In the genomic region with DNA sequence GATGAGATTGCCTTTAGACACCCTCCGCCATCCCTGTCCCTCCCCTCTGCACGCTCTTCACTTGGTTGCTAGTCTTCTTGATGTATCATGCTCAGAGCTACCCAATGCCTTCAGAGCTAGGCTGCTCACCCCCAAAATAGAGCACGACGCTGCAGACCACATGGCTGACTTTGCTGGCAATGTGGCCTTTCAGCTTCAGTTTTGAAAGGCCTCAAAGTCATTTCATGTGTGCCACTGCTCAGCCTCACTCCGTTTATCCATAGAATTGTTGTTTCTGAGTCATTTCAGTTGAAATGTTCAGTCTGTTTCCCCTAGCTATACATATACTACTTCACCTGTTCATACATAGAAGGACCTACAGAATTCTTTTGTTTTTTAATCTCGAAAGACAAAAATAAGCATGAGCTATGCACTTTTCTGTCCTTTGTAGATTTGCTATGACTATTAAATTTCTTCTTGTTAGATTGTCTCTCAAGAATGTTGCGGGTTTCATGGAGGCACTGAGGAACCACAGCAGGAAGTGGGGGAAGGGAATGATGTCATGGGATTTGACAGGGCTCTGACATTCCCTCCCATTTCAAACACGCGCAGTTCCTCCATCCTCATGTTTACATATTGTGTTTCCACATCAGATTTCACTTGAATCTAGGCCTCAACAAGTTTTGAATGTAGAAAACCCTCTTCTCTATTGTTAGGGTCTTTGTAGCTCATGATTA, we compare ENCODE assay signal across 12 cellular contexts.
DNase-seq lines count a peak whose midpoint lies in the region; ATAC-seq and TF ChIP-seq lines count a peak whose summit lies in the region.
"Had no signal": no experiment of that assay in that cellular context is flagged by ENCODE, and none has a peak within 500 bp of the region (broad histone marks: within the 10 kb centered on the region; RNA-seq: fewer than 3 reads in every experiment).

No MANE protein-coding gene starts in this region.

- H2AK5ac ChIP-seq in mesendoderm (ENCODE audit: low read length) = no peak overlapping the region

- H3K27ac ChIP-seq in mesendoderm (ENCODE audit: low read depth, low read length) = no peak overlapping the region

- H3K9me3 Mint-ChIP-seq in activated T-helper 2 cell treated with anti-CD3 and anti-CD28 coated beads, Interferon-gamma antibody, Interleukin-2, Interleukin-4, amounts not matched to agents 10 μg/mL and 5 μg/mL and 100 μg/mL, durations not matched to agents 14 hours and 24 hours and 36 hours = peaks cover 10% of the 10 kb centered on the region
- H3K9me3 Mint-ChIP-seq: endodermal cell, H9 had no signal

- peak overlapping the region; percentile 84 for H3K27ac Mint-ChIP-seq in activated T-helper 2 cell treated with anti-CD3 and anti-CD28 coated beads, Interferon-gamma antibody, Interleukin-2, Interleukin-4, amounts not matched to agents 10 μg/mL and 5 μg/mL and 100 μg/mL, durations not matched to agents 14 hours and 24 hours and 36 hours
- H3K27ac Mint-ChIP-seq: endodermal cell, H9 had no signal

- DNase-seq in GM13977 (ENCODE audit: low spot score) (peak; percentile 8), mesendoderm (peak; percentile 34), NCI-H524 treated with DMSO at 0.1 percent for 48 hours (lab: John Stamatoyannopoulos, UW) (no peak)
- DNase-seq in activated T-helper 2 cell treated with anti-CD3 and anti-CD28 coated beads, Interferon-gamma antibody, Interleukin-2, Interleukin-4, amounts not matched to agents 10 μg/mL and 5 μg/mL and 100 μg/mL, durations not matched to agents 14 hours and 24 hours and 36 hours (ENCODE audit: low spot score) = no peak
- DNase-seq: activated gamma-delta T cell treated with Interleukin-2 at 50 U/mL for 16 hours, EL, endodermal cell, H9, NCI-H82 had no signal

- in situ Hi-C loops in GM13977 (cut with MboI; ENCODE audit: low pct_unique_long_range_greater_than_20kb, low sequenced_read_pairs, unreplicated experiment) = no loop called here

- no peak overlapping the region for H3K56ac ChIP-seq in mesendoderm (ENCODE audit: low read length)

- no peak overlapping the region for H3K23ac ChIP-seq in mesendoderm (ENCODE audit: low read length)

- H4K8ac ChIP-seq in mesendoderm (ENCODE audit: low read depth, low read length) = no peak overlapping the region

- peak; percentile 52 for ATAC-seq in HG02852 (IDR thresholded peaks at IDR 0.05; ENCODE audit: unreplicated experiment)
- no peak for ATAC-seq in HG02981 (IDR thresholded peaks at IDR 0.05; ENCODE audit: unreplicated experiment)
- no peak for ATAC-seq in SK-N-SH treated with all-trans-retinoic acid at 6 μM for 48 hours

- no peaks in the 10 kb centered on the region for H3K36me3 ChIP-seq in mesendoderm (ENCODE audit: control insufficient read depth, insufficient read depth, low read length)

- no peaks in the 10 kb centered on the region for H3K79me1 ChIP-seq in mesendoderm (ENCODE audit: low read length)

- no peak overlapping the region for H3K9ac ChIP-seq in mesendoderm (ENCODE audit: low read length)

- H3K4me1 ChIP-seq in mesendoderm (ENCODE audit: control insufficient read depth, low read depth, low read length) = no peaks in the 10 kb centered on the region

- H2BK120ac ChIP-seq in mesendoderm (ENCODE audit: low read depth, low read length) = no peak overlapping the region

- no CpG with 5 or more reads among the region's 9 CpGs for WGBS in mesendoderm (ENCODE audit: extremely low coverage, insufficient coverage, low lambda C conversion rate)

- H3K27me3 ChIP-seq in mesendoderm (ENCODE audit: insufficient read depth, low read length, poor library complexity) = no peaks in the 10 kb centered on the region

- no peak overlapping the region for H2BK5ac ChIP-seq in mesendoderm (ENCODE audit: low read length)

- no peak for TF ChIP-seq CTCF in GM13977 (IDR thresholded peaks at IDR 0.05; ENCODE audit: extremely low read depth, insufficient read depth, missing control alignments)

- peaks cover 49% of the 10 kb centered on the region for H3K4me1 Mint-ChIP-seq in activated T-helper 2 cell treated with anti-CD3 and anti-CD28 coated beads, Interferon-gamma antibody, Interleukin-2, Interleukin-4, amounts not matched to agents 10 μg/mL and 5 μg/mL and 100 μg/mL, durations not matched to agents 14 hours and 24 hours and 36 hours (ENCODE audit: low read depth)
- H3K4me1 Mint-ChIP-seq: endodermal cell had no signal

- no peak overlapping the region for H4K5ac ChIP-seq in mesendoderm (ENCODE audit: low read length)

- H3K18ac ChIP-seq in mesendoderm (ENCODE audit: low read length) = no peak overlapping the region

- H3K4ac ChIP-seq in mesendoderm (ENCODE audit: low read depth, low read length) = no peak overlapping the region

- no peak overlapping the region for H3K4me3 ChIP-seq in mesendoderm (ENCODE audit: low read length)

- no peaks in the 10 kb centered on the region for H3K27me3 Mint-ChIP-seq in activated T-helper 2 cell treated with anti-CD3 and anti-CD28 coated beads, Interferon-gamma antibody, Interleukin-2, Interleukin-4, amounts not matched to agents 10 μg/mL and 5 μg/mL and 100 μg/mL, durations not matched to agents 14 hours and 24 hours and 36 hours (ENCODE audit: low read depth)

- H2BK15ac ChIP-seq in mesendoderm (replicated peaks; ENCODE audit: low read depth) = no peak overlapping the region

- peaks cover 11% of the 10 kb centered on the region for H3K36me3 Mint-ChIP-seq in activated T-helper 2 cell treated with anti-CD3 and anti-CD28 coated beads, Interferon-gamma antibody, Interleukin-2, Interleukin-4, amounts not matched to agents 10 μg/mL and 5 μg/mL and 100 μg/mL, durations not matched to agents 14 hours and 24 hours and 36 hours (ENCODE audit: low read depth)

- H3K79me2 ChIP-seq in mesendoderm (ENCODE audit: control insufficient read depth, insufficient read depth, low read length) = no peaks in the 10 kb centered on the region

- intact Hi-C loops in activated T-helper 2 cell treated with anti-CD3 and anti-CD28 coated beads, Interferon-gamma antibody, Interleukin-2, Interleukin-4, amounts not matched to agents 10 μg/mL and 5 μg/mL and 100 μg/mL, durations not matched to agents 14 hours and 24 hours and 36 hours (cut with micrococcal nuclease) = loop anchor here (1.0 kb wide), 2 partner anchors 16 to 40 kb away; no protein-coding TSS in a partner anchor

- no peak overlapping the region for H3K4me2 ChIP-seq in mesendoderm (ENCODE audit: low read length)

- H3K4me3 Mint-ChIP-seq in activated T-helper 2 cell treated with anti-CD3 and anti-CD28 coated beads, Interferon-gamma antibody, Interleukin-2, Interleukin-4, amounts not matched to agents 10 μg/mL and 5 μg/mL and 100 μg/mL, durations not matched to agents 14 hours and 24 hours and 36 hours (ENCODE audit: low read depth) = no peak overlapping the region
- H3K4me3 Mint-ChIP-seq: endodermal cell, H9 had no signal

TF ChIP-seq in SK-N-SH treated with all-trans-retinoic acid at 6 μM for 48 hours, 23 proteins besides CTCF, POLR2A, EP300 and RAD21:
- TF ChIP-seq ARNTL (CRISPR knock-in tag; IDR thresholded peaks at IDR 0.05; ENCODE audit: borderline replicate concordance, low read depth) (no peak), RARB (CRISPR knock-in tag; IDR thresholded peaks at IDR 0.05) (no peak), ZNF8 (CRISPR knock-in tag; IDR thresholded peaks at IDR 0.05) (no peak), PPARA (CRISPR knock-in tag; IDR thresholded peaks at IDR 0.05; ENCODE audit: borderline replicate concordance) (no peak), ZNF565 (CRISPR knock-in tag; conservative IDR thresholded peaks at IDR 0.05; ENCODE audit: low read depth) (no peak), ISL1 (CRISPR knock-in tag; IDR thresholded peaks at IDR 0.05) (no peak), GLIS3 (CRISPR knock-in tag; IDR thresholded peaks at IDR 0.05) (no peak), ESRRG (CRISPR knock-in tag; IDR thresholded peaks at IDR 0.05) (no peak), TCF4 (CRISPR knock-in tag; IDR thresholded peaks at IDR 0.05; ENCODE audit: borderline replicate concordance) (no peak), BACH2 (CRISPR knock-in tag; IDR thresholded peaks at IDR 0.05; ENCODE audit: borderline replicate concordance) (no peak), CSDC2 (CRISPR knock-in tag; IDR thresholded peaks at IDR 0.05) (no peak)
- TF ChIP-seq, protein P1, sequence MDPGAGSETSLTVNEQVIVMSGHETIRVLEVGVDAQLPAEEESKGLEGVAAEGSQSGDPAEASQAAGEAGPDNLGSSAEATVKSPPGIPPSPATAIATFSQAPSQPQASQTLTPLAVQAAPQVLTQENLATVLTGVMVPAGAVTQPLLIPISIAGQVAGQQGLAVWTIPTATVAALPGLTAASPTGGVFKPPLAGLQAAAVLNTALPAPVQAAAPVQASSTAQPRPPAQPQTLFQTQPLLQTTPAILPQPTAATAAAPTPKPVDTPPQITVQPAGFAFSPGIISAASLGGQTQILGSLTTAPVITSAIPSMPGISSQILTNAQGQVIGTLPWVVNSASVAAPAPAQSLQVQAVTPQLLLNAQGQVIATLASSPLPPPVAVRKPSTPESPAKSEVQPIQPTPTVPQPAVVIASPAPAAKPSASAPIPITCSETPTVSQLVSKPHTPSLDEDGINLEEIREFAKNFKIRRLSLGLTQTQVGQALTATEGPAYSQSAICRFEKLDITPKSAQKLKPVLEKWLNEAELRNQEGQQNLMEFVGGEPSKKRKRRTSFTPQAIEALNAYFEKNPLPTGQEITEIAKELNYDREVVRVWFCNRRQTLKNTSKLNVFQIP (CRISPR knock-in tag; IDR thresholded peaks at IDR 0.05; ENCODE audit: borderline replicate concordance, low read depth) = no peak
- TF ChIP-seq, protein P2, sequence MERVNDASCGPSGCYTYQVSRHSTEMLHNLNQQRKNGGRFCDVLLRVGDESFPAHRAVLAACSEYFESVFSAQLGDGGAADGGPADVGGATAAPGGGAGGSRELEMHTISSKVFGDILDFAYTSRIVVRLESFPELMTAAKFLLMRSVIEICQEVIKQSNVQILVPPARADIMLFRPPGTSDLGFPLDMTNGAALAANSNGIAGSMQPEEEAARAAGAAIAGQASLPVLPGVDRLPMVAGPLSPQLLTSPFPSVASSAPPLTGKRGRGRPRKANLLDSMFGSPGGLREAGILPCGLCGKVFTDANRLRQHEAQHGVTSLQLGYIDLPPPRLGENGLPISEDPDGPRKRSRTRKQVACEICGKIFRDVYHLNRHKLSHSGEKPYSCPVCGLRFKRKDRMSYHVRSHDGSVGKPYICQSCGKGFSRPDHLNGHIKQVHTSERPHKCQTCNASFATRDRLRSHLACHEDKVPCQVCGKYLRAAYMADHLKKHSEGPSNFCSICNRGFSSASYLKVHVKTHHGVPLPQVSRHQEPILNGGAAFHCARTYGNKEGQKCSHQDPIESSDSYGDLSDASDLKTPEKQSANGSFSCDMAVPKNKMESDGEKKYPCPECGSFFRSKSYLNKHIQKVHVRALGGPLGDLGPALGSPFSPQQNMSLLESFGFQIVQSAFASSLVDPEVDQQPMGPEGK (CRISPR knock-in tag; IDR thresholded peaks at IDR 0.05; ENCODE audit: borderline replicate concordance) = no peak

Comparison
In these comparisons a context has a peak if more than half of its experiments do, and no peak if none do; other contexts are left out.
1. DNase-seq: peak in GM13977 (single experiment) and mesendoderm (single experiment); none in activated T-helper 2 cell treated with anti-CD3 and anti-CD28 coated beads, Interferon-gamma antibody, Interleukin-2, Interleukin-4, amounts not matched to agents 10 μg/mL and 5 μg/mL and 100 μg/mL, durations not matched to agents 14 hours and 24 hours and 36 hours (single experiment) and NCI-H524 treated with DMSO at 0.1 percent for 48 hours (single experiment).